In the genomic region with DNA sequence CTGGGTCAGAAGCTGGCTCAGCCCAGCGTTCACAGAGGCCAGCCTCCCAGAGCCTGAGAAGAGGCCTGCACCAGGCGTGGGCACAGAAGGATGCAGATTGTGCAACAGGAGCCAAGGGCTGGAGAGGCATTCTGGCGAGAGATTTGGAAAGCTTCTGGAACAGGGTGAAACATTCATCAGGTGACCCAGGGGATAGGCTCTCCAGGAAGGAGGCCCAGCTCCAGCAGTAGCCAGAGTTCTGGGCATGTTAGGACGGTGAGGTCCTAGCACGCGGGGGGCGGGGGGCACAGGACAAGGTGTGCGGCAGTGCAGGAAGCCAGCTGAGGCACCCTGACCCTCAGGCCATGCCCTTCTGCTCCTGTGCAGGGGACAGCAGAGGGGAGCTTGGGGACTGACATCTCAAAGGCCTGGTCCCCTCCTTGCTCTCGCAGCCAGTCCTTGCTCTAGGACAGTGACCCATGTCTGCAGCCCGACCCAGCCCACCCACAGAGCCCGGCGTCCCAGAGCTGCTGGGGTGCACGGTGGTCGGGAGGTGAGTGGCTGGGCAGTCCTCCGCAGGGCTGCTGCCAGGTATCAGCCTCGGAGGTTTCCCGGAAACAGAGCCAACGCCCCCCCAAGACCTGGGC, we compare ENCODE assay signal across 8 cellular contexts.
A peak's percentile ranks its signal among the peaks of the same experiment; 100 is the strongest.
DNase-seq lines count a peak whose midpoint lies in the region; ATAC-seq, FAIRE-seq and TF ChIP-seq lines count a peak whose summit lies in the region.

No MANE protein-coding gene starts in this region.

- 49 to 55% (median 51%) methylated on average over 16 to 18 of the region's 18 CpGs for WGBS in ovary, 3 donors

- no peaks in the 10 kb centered on the region for H3K27me3 ChIP-seq in SJSA1 (replicated peaks)
- no peaks in the 10 kb centered on the region for H3K27me3 ChIP-seq in ovary

- intact Hi-C loops in ovary (cut with DNase I) = loop anchor here in 1 of 4 donors (5.0 to 10.0 kb wide), 2 partner anchors 140 to 272 kb away; no protein-coding TSS in a partner anchor

- H3K9me3 ChIP-seq in SJSA1 (replicated peaks) (no peaks in the 10 kb centered on the region), ovary (no peaks in the 10 kb centered on the region)

- ATAC-seq in GM19452 (IDR thresholded peaks at IDR 0.05; ENCODE audit: unreplicated experiment) = no peak

- TF ChIP-seq EP300 in ovary (IDR thresholded peaks at IDR 0.05) = no peak

- DNase-seq in NOMO-1 treated with dmso at 0.1 percent for 144 hours (lab: John Stamatoyannopoulos, UW; ENCODE audit: unreplicated experiment) = peak; percentile 12
- no peak for DNase-seq in NOMO-1 (lab: John Stamatoyannopoulos, UW; ENCODE audit: unreplicated experiment in 2 of 2)
- DNase-seq in SJSA1 (ENCODE audit: low read depth in 1 of 2, low spot score in 2 of 2) = peak in 1 of 2 experiments; percentile 28
- peak; percentile 18 for DNase-seq in fibroblast of peridontal ligament (ENCODE audit: extremely low read depth)
- peak in 4 of 5 donors; percentile 24 to 62 (median 44) for DNase-seq in ovary
- DNase-seq in H54 (ENCODE audit: insufficient read length, low spot score) = no peak
- DNase-seq in NCI-H2029 treated with DMSO at 0.1 percent for 48 hours (lab: John Stamatoyannopoulos, UW) = no peak

- peaks cover 18% of the 10 kb centered on the region for H3K4me1 ChIP-seq in SJSA1 (replicated peaks)
- H3K4me1 ChIP-seq in ovary (ENCODE audit: insufficient read depth) = peaks cover 8% of the 10 kb centered on the region

- peak overlapping the region; percentile 51 for H3K4me3 ChIP-seq in SJSA1
- H3K4me3 ChIP-seq in ovary = peak overlapping the region; percentile 42

- FAIRE-seq in H54 (lab: Jason Lieb, UNC) = no peak

- H3K36me3 ChIP-seq in SJSA1 = no peaks in the 10 kb centered on the region
- H3K36me3 ChIP-seq in ovary = no peaks in the 10 kb centered on the region

- TF ChIP-seq CTCF in ovary (IDR thresholded peaks at IDR 0.05) = no peak

- H3K27ac ChIP-seq in SJSA1 = no peak overlapping the region
- H3K27ac ChIP-seq in ovary = peak overlapping the region; percentile 75 to 81

- TF ChIP-seq POLR2A in ovary (IDR thresholded peaks at IDR 0.05) (no peak), H54 (IDR thresholded peaks at IDR 0.05; ENCODE audit: low read depth, low read length) (no peak)

Comparison
In these comparisons a context has a peak if more than half of its experiments do, and no peak if none do; other contexts are left out.
1. DNase-seq: peak in NOMO-1 treated with dmso at 0.1 percent for 144 hours (single experiment), fibroblast of peridontal ligament (single experiment) and ovary (4 of 5); none in NOMO-1 (0 of 2), H54 (single experiment) and NCI-H2029 treated with DMSO at 0.1 percent for 48 hours (single experiment).